1 cellular context compared by ENCODE assay signal in the genomic region with DNA sequence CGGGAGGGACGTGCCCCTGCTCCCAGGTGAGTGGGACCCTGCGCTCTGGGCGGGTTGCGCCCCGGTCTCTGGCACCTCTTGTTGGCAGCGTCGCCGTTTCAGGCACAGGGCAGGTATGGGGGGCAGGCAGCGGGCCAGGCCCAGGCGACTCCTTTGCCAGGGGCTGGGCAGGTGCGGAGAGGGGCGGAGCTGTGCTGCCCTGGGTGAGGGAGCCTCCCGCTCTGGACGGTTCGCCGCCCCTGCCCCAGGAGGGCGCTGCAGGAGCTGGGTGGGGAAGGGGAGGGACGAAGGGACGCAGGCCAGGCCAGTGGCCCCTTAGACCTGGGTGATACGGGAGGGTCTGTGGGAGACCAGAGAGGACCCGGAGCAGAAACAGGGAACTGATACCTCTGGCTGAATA.
TF ChIP-seq lines count a peak whose summit lies in the region.

No MANE protein-coding gene starts in this region.

TF ChIP-seq in GM23338, 12 proteins besides CTCF, POLR2A, EP300 and RAD21 (continued from another document):
- TF ChIP-seq, protein P1, sequence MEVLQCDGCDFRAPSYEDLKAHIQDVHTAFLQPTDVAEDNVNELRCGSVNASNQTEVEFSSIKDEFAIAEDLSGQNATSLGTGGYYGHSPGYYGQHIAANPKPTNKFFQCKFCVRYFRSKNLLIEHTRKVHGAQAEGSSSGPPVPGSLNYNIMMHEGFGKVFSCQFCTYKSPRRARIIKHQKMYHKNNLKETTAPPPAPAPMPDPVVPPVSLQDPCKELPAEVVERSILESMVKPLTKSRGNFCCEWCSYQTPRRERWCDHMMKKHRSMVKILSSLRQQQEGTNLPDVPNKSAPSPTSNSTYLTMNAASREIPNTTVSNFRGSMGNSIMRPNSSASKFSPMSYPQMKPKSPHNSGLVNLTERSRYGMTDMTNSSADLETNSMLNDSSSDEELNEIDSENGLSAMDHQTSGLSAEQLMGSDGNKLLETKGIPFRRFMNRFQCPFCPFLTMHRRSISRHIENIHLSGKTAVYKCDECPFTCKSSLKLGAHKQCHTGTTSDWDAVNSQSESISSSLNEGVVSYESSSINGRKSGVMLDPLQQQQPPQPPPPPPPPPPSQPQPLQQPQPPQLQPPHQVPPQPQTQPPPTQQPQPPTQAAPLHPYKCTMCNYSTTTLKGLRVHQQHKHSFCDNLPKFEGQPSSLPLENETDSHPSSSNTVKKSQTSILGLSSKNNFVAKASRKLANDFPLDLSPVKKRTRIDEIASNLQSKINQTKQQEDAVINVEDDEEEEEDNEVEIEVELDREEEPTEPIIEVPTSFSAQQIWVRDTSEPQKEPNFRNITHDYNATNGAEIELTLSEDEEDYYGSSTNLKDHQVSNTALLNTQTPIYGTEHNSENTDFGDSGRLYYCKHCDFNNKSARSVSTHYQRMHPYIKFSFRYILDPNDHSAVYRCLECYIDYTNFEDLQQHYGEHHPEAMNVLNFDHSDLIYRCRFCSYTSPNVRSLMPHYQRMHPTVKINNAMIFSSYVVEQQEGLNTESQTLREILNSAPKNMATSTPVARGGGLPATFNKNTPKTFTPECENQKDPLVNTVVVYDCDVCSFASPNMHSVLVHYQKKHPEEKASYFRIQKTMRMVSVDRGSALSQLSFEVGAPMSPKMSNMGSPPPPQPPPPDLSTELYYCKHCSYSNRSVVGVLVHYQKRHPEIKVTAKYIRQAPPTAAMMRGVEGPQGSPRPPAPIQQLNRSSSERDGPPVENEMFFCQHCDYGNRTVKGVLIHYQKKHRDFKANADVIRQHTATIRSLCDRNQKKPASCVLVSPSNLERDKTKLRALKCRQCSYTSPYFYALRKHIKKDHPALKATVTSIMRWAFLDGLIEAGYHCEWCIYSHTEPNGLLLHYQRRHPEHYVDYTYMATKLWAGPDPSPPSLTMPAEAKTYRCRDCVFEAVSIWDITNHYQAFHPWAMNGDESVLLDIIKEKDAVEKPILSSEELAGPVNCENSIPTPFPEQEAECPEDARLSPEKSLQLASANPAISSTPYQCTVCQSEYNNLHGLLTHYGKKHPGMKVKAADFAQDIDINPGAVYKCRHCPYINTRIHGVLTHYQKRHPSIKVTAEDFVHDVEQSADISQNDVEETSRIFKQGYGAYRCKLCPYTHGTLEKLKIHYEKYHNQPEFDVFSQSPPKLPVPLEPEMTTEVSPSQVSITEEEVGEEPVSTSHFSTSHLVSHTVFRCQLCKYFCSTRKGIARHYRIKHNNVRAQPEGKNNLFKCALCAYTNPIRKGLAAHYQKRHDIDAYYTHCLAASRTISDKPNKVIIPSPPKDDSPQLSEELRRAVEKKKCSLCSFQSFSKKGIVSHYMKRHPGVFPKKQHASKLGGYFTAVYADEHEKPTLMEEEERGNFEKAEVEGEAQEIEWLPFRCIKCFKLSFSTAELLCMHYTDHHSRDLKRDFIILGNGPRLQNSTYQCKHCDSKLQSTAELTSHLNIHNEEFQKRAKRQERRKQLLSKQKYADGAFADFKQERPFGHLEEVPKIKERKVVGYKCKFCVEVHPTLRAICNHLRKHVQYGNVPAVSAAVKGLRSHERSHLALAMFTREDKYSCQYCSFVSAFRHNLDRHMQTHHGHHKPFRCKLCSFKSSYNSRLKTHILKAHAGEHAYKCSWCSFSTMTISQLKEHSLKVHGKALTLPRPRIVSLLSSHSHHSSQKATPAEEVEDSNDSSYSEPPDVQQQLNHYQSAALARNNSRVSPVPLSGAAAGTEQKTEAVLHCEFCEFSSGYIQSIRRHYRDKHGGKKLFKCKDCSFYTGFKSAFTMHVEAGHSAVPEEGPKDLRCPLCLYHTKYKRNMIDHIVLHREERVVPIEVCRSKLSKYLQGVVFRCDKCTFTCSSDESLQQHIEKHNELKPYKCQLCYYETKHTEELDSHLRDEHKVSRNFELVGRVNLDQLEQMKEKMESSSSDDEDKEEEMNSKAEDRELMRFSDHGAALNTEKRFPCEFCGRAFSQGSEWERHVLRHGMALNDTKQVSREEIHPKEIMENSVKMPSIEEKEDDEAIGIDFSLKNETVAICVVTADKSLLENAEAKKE (CRISPR knock-in tag; IDR thresholded peaks at IDR 0.05): no peak
- TF ChIP-seq POLR2AphosphoS5 (IDR thresholded peaks at IDR 0.05; ENCODE audit: low read depth) (no peak), ZNF331 (CRISPR knock-in tag; IDR thresholded peaks at IDR 0.05; ENCODE audit: low read depth) (no peak)
